Comparison of ENCODE assay signal across 1 cellular context in genomic region chr17:44008205-44008909, GRCh38.
TF ChIP-seq lines count a peak whose summit lies in the region.

No MANE protein-coding gene starts in this region.

TF ChIP-seq in K562, 482 proteins besides CTCF, POLR2A, EP300 and RAD21:
- TF ChIP-seq ZFP1 (CRISPR knock-in tag; IDR thresholded peaks at IDR 0.05) (no peak), RFX7 (CRISPR knock-in tag; IDR thresholded peaks at IDR 0.05) (no peak), ETS1 (conservative IDR thresholded peaks at IDR 0.05; ENCODE audit: control insufficient read depth, low read depth, low read length) (peak; percentile 77; the same call in 1 of the 2 replicates), CTCFL (IDR thresholded peaks at IDR 0.05; ENCODE audit: borderline replicate concordance, insufficient read depth, low read depth, low read length, poor library complexity, severe bottlenecking) (peak; percentile 69)
